23 cellular contexts compared by ENCODE assay signal in the genomic region with DNA sequence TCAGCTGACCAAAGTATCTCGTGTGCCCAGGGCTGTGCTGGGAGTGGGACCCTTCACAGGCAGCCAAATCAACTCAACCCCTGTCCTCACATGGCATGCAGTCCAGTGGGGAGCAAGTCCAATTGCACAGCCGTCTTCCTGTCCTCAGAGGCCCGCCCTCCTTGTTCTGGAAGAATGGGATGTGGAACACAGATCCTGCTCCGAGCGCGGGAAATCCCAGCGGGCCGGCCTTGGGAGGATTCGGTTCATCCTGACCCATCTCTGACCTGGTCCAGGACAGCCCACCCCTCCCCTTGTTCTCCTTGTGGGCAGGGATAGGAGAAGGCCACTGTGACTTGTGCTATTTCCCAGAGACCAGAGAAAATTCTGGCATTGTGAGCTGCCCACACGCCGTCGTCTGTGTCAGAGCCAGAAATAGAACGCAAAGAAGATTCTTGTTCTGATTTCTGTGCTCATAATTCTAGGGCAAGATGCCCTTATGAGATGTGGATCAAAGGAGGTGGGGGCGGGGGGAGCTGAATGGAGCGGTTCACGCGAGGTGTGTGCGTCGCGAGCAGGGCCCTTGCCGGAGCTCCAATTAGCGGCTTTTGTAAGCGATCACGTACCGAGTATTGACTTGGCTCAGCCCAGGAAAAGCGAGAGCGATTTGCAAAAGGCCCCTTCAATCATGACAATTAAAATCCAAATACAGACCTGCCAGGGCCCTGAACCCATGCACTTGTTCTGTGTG.
"Had no signal": no experiment of that assay in that cellular context is flagged by ENCODE, and none has a peak within 500 bp of the region (broad histone marks: within the 10 kb centered on the region; RNA-seq: fewer than 3 reads in every experiment).

No MANE protein-coding gene starts in this region.

- H3K9me3 Mint-ChIP-seq: activated naive CD4-positive, alpha-beta T cell treated with anti-CD3 and anti-CD28 coated beads, Interleukin-2, amount 10 ng/mL, durations not matched to agents 7 days and 5 days; immature natural killer cell; mesothelial cell of epicardium; natural killer cell; type B pancreatic cell had no signal

- H3K27ac Mint-ChIP-seq: activated naive CD4-positive, alpha-beta T cell treated with anti-CD3 and anti-CD28 coated beads, Interleukin-2, amount 10 ng/mL, durations not matched to agents 7 days and 5 days; immature natural killer cell; mesothelial cell of epicardium; natural killer cell; type B pancreatic cell; WTC11 had no signal

- H3K4me3 Mint-ChIP-seq: activated naive CD4-positive, alpha-beta T cell treated with anti-CD3 and anti-CD28 coated beads, Interleukin-2, amount 10 ng/mL, durations not matched to agents 7 days and 5 days; immature natural killer cell; mesothelial cell of epicardium; natural killer cell; type B pancreatic cell; WTC11 had no signal

- ATAC-seq: foreskin keratinocyte, left lung, natural killer cell, right lobe of liver, WTC11 had no signal

- H3K36me3 Mint-ChIP-seq: activated naive CD4-positive, alpha-beta T cell treated with anti-CD3 and anti-CD28 coated beads, Interleukin-2, amount 10 ng/mL, durations not matched to agents 7 days and 5 days; immature natural killer cell; mesothelial cell of epicardium; natural killer cell; type B pancreatic cell had no signal

- H3K27ac ChIP-seq: foreskin keratinocyte, hepatocyte, left lung, parathyroid adenoma, right lobe of liver, thoracic aorta had no signal

- H3K4me1 Mint-ChIP-seq: activated naive CD4-positive, alpha-beta T cell treated with anti-CD3 and anti-CD28 coated beads, Interleukin-2, amount 10 ng/mL, durations not matched to agents 7 days and 5 days; immature natural killer cell; WTC11 had no signal

- DNase-seq: activated CD4-positive, alpha-beta T cell treated with anti-CD3 and anti-CD28 coated beads for 4 hours; activated CD4-positive, alpha-beta T cell treated with anti-CD3 and anti-CD28 coated beads, Interleukin-2, amount 50 U/mL, for 48 hours; activated CD8-positive, alpha-beta memory T cell treated with anti-CD3 and anti-CD28 coated beads, Interleukin-2, amount 50 U/mL, for 48 hours; activated naive CD4-positive, alpha-beta T cell treated with anti-CD3 and anti-CD28 coated beads, Interleukin-2, amount 10 ng/mL, durations not matched to agents 7 days and 5 days; activated T-cell treated with anti-CD3 and anti-CD28 coated beads, Interleukin-2, amount 50 U/mL, for 48 hours; effector CD8-positive, alpha-beta T cell; foreskin keratinocyte; immature natural killer cell; kidney glomerular epithelial cell; natural killer cell; right lobe of liver; small intestine; stimulated activated CD4-positive, alpha-beta T cell treated with anti-CD3 and anti-CD28 coated beads, Interleukin-2, amount 100 ng/mL, for 24 hours; stimulated activated naive CD4-positive, alpha-beta T cell; T-helper 1 cell; T-helper 9 cell had no signal
